ENCODE assay signal across 10 cellular contexts in the genomic region with DNA sequence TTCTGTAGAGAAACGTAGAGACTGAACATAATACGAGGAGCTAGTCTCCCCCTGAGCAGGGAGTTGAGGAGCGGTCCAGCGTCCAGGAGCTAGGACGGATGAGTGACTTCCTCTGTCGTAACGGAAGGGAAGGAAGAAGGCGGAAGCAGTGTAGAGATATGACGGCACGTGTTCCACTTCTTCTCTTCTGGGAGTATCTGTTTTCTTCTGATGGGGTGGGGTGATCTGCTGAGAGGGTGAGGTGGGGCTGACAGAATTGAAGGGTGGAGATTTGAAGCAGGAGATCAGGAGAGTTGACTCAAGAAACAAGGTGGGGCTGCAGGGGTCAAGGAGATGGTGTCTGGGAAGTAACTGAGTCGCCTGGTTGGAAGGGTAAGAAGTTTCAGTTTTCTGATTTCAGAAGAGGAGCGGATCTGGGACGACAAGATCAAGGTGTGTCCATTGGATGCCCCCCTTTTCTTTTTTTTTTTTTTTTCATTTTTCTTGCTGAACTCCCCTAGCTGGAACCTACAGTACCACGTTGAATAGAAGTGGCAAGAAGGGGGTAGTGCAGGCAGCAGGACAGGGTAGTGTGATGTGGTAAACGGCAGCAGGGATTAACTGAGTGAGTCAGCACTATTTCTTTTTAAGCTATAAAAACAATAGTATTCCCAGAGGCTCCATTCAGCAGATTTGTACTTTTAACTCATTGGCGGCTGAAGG. TPM values are rescaled to one million over a fixed set of nuclear protein-coding genes. Genes with fewer than 3 reads are reported as not detected.
A peak's percentile ranks its signal among the peaks of the same experiment; 100 is the strongest.
DNase-seq lines count a peak whose midpoint lies in the region; ATAC-seq and TF ChIP-seq lines count a peak whose summit lies in the region.
"Had no signal": no experiment of that assay in that cellular context is flagged by ENCODE, and none has a peak within 500 bp of the region (broad histone marks: within the 10 kb centered on the region; RNA-seq: fewer than 3 reads in every experiment).

No MANE protein-coding gene starts in this region.

- H3K27ac ChIP-seq in thymus (ENCODE audit: low read depth), result no peak overlapping the region

- intact Hi-C loops in Right ventricle myocardium superior (cut with DNase I), result no loop called here

- H3K36me3 ChIP-seq in thymus (ENCODE audit: control insufficient read depth, insufficient read depth), result no peaks in the 10 kb centered on the region

- WGBS in thymus, result 32% methylated on average over 16 of the region's 16 CpGs

- no peaks in the 10 kb centered on the region for H3K9me3 ChIP-seq in thymus (ENCODE audit: control insufficient read depth)

- peak; percentile 15; the same call in 1 of the 2 replicates for TF ChIP-seq CTCF in WI38 (IDR thresholded peaks at IDR 0.05; ENCODE audit: low read depth, low read length)

- peaks cover 5% of the 10 kb centered on the region for H3K36me3 Mint-ChIP-seq in activated CD4-positive, alpha-beta T cell treated with anti-CD3 and anti-CD28 coated beads, Interleukin-2, amount 10 ng/mL, durations not matched to agents 7 days and 5 days (ENCODE audit: low read depth)

- H3K4me3 ChIP-seq in WI38 (ENCODE audit: low read depth, low read length) (no peak overlapping the region), thymus (ENCODE audit: low read length) (peak overlapping the region; percentile 14)

- H3K9me3 Mint-ChIP-seq in activated CD4-positive, alpha-beta T cell treated with anti-CD3 and anti-CD28 coated beads, Interleukin-2, amount 10 ng/mL, durations not matched to agents 7 days and 5 days, result peaks cover 3% of the 10 kb centered on the region

- POLR2A ChIA-PET in activated CD4-positive, alpha-beta T cell treated with anti-CD3 and anti-CD28 coated beads, Interleukin-2, amount 10 ng/mL, durations not matched to agents 7 days and 5 days (lab: Charles Lee), result no interaction called here

- H3K4me3 Mint-ChIP-seq in activated CD4-positive, alpha-beta T cell treated with anti-CD3 and anti-CD28 coated beads, Interleukin-2, amount 10 ng/mL, durations not matched to agents 7 days and 5 days, result peak overlapping the region; percentile 48

- no peaks in the 10 kb centered on the region for H3K4me1 ChIP-seq in thymus (ENCODE audit: control insufficient read depth, insufficient read depth, low read length)

- H3K27ac Mint-ChIP-seq in activated CD4-positive, alpha-beta T cell treated with anti-CD3 and anti-CD28 coated beads, Interleukin-2, amount 10 ng/mL, durations not matched to agents 7 days and 5 days, result peak overlapping the region; percentile 51

- H3K4me1 Mint-ChIP-seq in activated CD4-positive, alpha-beta T cell treated with anti-CD3 and anti-CD28 coated beads, Interleukin-2, amount 10 ng/mL, durations not matched to agents 7 days and 5 days, result peaks cover 28% of the 10 kb centered on the region

- peaks cover 2% of the 10 kb centered on the region for H3K27me3 Mint-ChIP-seq in activated CD4-positive, alpha-beta T cell treated with anti-CD3 and anti-CD28 coated beads, Interleukin-2, amount 10 ng/mL, durations not matched to agents 7 days and 5 days

- CTCF ChIA-PET in activated CD4-positive, alpha-beta T cell treated with anti-CD3 and anti-CD28 coated beads, Interleukin-2, amount 10 ng/mL, durations not matched to agents 7 days and 5 days (lab: Charles Lee), result interaction anchor here (0.5 to 4.9 kb wide), 6 partner anchors 9 to 910 kb away, joined by 3 to 27 read pairs (median 4); no protein-coding TSS in a partner anchor

- ATAC-seq in Right ventricle myocardium superior (ENCODE audit: poor library complexity) (peak; percentile 73), GM21529 (IDR thresholded peaks at IDR 0.05; ENCODE audit: unreplicated experiment) (no peak)

- no peaks in the 10 kb centered on the region for H3K27me3 ChIP-seq in thymus (ENCODE audit: control insufficient read depth, insufficient read depth)

- DNase-seq in activated CD4-positive, alpha-beta T cell treated with anti-CD3 and anti-CD28 coated beads, Interleukin-2, amount 10 ng/mL, durations not matched to agents 7 days and 5 days, result no peak
- no peak for DNase-seq in activated CD4-positive, alpha-beta T cell treated with anti-CD3 and anti-CD28 coated beads for 4 hours
- DNase-seq in Right ventricle myocardium superior (no peak), NCI-H69 (lab: John Stamatoyannopoulos, UW) (no peak)
- no peak for DNase-seq in stimulated activated CD4-positive, alpha-beta T cell treated with anti-CD3 and anti-CD28 coated beads, Interleukin-2, amount 100 ng/mL, for 24 hours
- DNase-seq: DMS153, NCI-H2081 treated with DMSO at 0.1 percent for 48 hours had no signal

RNA-seq across cellular contexts. Expression of gene SETD7, which starts 50.7 kb away (rescaled TPM):
- 1 to 10 TPM; 5.8 to 6.7 TPM for total RNA-seq in activated CD4-positive, alpha-beta T cell treated with anti-CD3 and anti-CD28 coated beads, Interleukin-2, amount 10 ng/mL, durations not matched to agents 7 days and 5 days
- 46.3 TPM for total RNA-seq in Right ventricle myocardium superior
- 15.6 TPM for polyA plus RNA-seq in thymus

RNA-seq across cellular contexts. Expression of gene MGST2, which starts 58.9 kb away (rescaled TPM):
- 10 to 100 TPM; 22.9 to 25.0 TPM for total RNA-seq in activated CD4-positive, alpha-beta T cell treated with anti-CD3 and anti-CD28 coated beads, Interleukin-2, amount 10 ng/mL, durations not matched to agents 7 days and 5 days
- 106 TPM for total RNA-seq in Right ventricle myocardium superior
- 88.2 TPM for polyA plus RNA-seq in thymus
